ENCODE assay signal across 12 cellular contexts in the genomic region with DNA sequence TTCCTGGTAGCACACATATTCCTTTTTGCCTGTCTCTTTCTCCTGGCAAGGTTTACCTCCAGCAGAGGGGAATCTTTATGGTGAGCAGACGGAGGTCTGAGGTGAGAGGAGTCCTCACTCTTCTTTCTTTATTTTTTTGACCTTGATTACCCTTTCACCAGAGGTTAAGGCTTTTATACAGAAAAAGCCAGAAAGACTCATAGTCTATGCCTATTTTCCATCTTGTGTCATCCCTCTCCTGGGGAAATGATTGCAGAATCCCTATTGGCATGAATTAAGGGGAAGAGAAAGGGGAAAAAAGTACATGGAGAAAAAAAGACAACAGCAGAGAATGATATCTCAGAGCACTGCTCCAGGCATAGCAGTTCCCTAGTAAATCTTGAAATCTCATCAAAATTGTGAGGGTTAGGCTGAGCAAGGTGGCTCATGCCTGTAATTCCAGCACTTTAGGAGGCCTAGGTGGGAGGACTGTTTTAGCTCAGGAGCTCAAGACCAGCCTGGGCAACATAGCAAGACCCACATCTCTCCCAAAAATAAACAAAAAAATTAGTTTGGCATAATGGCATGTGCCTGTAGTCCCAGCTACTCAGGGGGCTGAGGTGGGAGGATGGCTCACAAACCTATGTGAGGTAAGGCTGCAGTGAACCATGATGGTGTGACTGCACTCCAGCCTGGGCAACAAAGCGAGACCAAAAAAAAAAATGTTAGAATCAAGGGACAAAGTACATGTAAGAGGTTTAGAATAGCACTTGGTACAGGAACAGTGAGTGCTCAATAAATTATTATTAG. TPM values are rescaled to one million over a fixed set of nuclear protein-coding genes. Genes with fewer than 3 reads are reported as not detected.
A peak's percentile ranks its signal among the peaks of the same experiment; 100 is the strongest.
DNase-seq lines count a peak whose midpoint lies in the region; ATAC-seq and TF ChIP-seq lines count a peak whose summit lies in the region.
"Had no signal": no experiment of that assay in that cellular context is flagged by ENCODE, and none has a peak within 500 bp of the region (broad histone marks: within the 10 kb centered on the region; RNA-seq: fewer than 3 reads in every experiment).

No MANE protein-coding gene starts in this region.

- no peak overlapping the region for H3K18ac ChIP-seq in neuronal stem cell (ENCODE audit: low read length)

- no peaks in the 10 kb centered on the region for H3K27me3 ChIP-seq in BLaER1 treated with 17β-estradiol and CSF1 and Interleukin-3, amounts not matched to agents 10 nM and 100 nM
- H3K27me3 ChIP-seq in neuronal stem cell (ENCODE audit: control insufficient read depth in 3 of 3, insufficient read depth in 3 of 3, low read depth in 1 of 3, low read length in 3 of 3): no peaks in the 10 kb centered on the region

- H3K36me3 ChIP-seq in BLaER1 treated with 17β-estradiol and CSF1 and Interleukin-3, amounts not matched to agents 10 nM and 100 nM: no peaks in the 10 kb centered on the region
- no peaks in the 10 kb centered on the region for H3K36me3 ChIP-seq in neuronal stem cell (replicated peaks in 1 of 2; ENCODE audit: control insufficient read depth in 2 of 2, insufficient read depth in 2 of 2, low read length in 2 of 2)

- H3K4me3 Mint-ChIP-seq in endothelial cell (ENCODE audit: unreplicated experiment): no peak overlapping the region
- H3K4me3 Mint-ChIP-seq: activated CD4-positive, alpha-beta T cell treated with anti-CD3 and anti-CD28 coated beads, Interleukin-2, amount 10 ng/mL, durations not matched to agents 24 days and 14 days had no signal

- H3K9me3 ChIP-seq in BLaER1 treated with 17β-estradiol and CSF1 and Interleukin-3, amounts not matched to agents 10 nM and 100 nM (replicated peaks in 1 of 11): no peaks in the 10 kb centered on the region; a peak in 1 of 22 replicates
- no peaks in the 10 kb centered on the region for H3K9me3 ChIP-seq in neuronal stem cell (replicated peaks in 1 of 2; ENCODE audit: control insufficient read depth in 2 of 2, insufficient read depth in 1 of 2, low read depth in 1 of 2, low read length in 2 of 2)

- H3K27ac ChIP-seq in BLaER1 treated with 17β-estradiol and CSF1 and Interleukin-3, amounts not matched to agents 10 nM and 100 nM: peak overlapping the region in 1 of 11 experiments; percentile 7; a peak in 1 of 22 replicates
- H3K27ac ChIP-seq in neuronal stem cell (replicated peaks; ENCODE audit: low read length): no peak overlapping the region

- TF ChIP-seq CTCF in endothelial cell (IDR thresholded peaks at IDR 0.05; ENCODE audit: unreplicated experiment) (no peak), GM20000 (IDR thresholded peaks at IDR 0.05; ENCODE audit: extremely low read depth, missing control alignments) (no peak)

- H3K27me3 Mint-ChIP-seq in endothelial cell (ENCODE audit: unreplicated experiment): peaks cover 2% of the 10 kb centered on the region

- H2BK15ac ChIP-seq in neuronal stem cell (ENCODE audit: low read length): no peak overlapping the region

- peak overlapping the region in 1 of 11 experiments; percentile 7; a peak in 1 of 22 replicates for H3K9ac ChIP-seq in BLaER1 treated with 17β-estradiol and CSF1 and Interleukin-3, amounts not matched to agents 10 nM and 100 nM
- no peak overlapping the region for H3K9ac ChIP-seq in neuronal stem cell (ENCODE audit: low read depth, low read length, poor library complexity)

- H2BK12ac ChIP-seq in neuronal stem cell (ENCODE audit: low read length): no peak overlapping the region

- peaks cover 2% of the 10 kb centered on the region for H3K79me1 ChIP-seq in neuronal stem cell (ENCODE audit: low read depth, low read length)

- H4K8ac ChIP-seq in neuronal stem cell (ENCODE audit: low read depth, low read length): no peak overlapping the region

- H2BK120ac ChIP-seq in neuronal stem cell (ENCODE audit: low read depth, low read length): no peak overlapping the region

- H3K4ac ChIP-seq in neuronal stem cell (ENCODE audit: low read length): no peak overlapping the region

- no peak overlapping the region for H3K4me3 ChIP-seq in BLaER1 treated with 17β-estradiol and CSF1 and Interleukin-3, amounts not matched to agents 10 nM and 100 nM
- no peak overlapping the region for H3K4me3 ChIP-seq in neuronal stem cell (ENCODE audit: low read length in 2 of 2)

- H3K4me2 ChIP-seq in BLaER1 treated with 17β-estradiol and CSF1 and Interleukin-3, amounts not matched to agents 10 nM and 100 nM: peak overlapping the region; percentile 40 to 76 (median 60)
- H3K4me2 ChIP-seq in neuronal stem cell (ENCODE audit: insufficient read depth, low read length, poor library complexity, severe bottlenecking): no peak overlapping the region

- no peaks in the 10 kb centered on the region for H3K9me3 Mint-ChIP-seq in endothelial cell (ENCODE audit: unreplicated experiment)

- H2AK5ac ChIP-seq in neuronal stem cell (ENCODE audit: low read depth, low read length): no peak overlapping the region

- H3K4me1 ChIP-seq in BLaER1 treated with 17β-estradiol and CSF1 and Interleukin-3, amounts not matched to agents 10 nM and 100 nM: peaks cover 27 to 38% (median 35%) of the 10 kb centered on the region in 10 experiments
- peaks cover 0 to 2% of the 10 kb centered on the region in 2 donors for H3K4me1 ChIP-seq in neuronal stem cell (ENCODE audit: control insufficient read depth in 2 of 2, insufficient read depth in 1 of 2, low read depth in 1 of 2, low read length in 2 of 2)

- H3K27ac Mint-ChIP-seq in endothelial cell (ENCODE audit: unreplicated experiment): peak overlapping the region; percentile 94

- peaks cover 0 to 31% (median 19%) of the 10 kb centered on the region in 11 experiments; a peak in 11 of 22 replicates for H4K20me1 ChIP-seq in BLaER1 treated with 17β-estradiol and CSF1 and Interleukin-3, amounts not matched to agents 10 nM and 100 nM

- H4K91ac ChIP-seq in neuronal stem cell (ENCODE audit: low read depth, low read length, poor library complexity): no peak overlapping the region

- no peak for DNase-seq in endothelial cell (ENCODE audit: low spot score)
- no peak for DNase-seq in neuronal stem cell (ENCODE audit: low spot score)
- DNase-seq in GM20000 (ENCODE audit: low spot score): no peak
- no peak for DNase-seq in NOMO-1 treated with DMSO at 0.1 percent for 48 hours (lab: John Stamatoyannopoulos, UW; ENCODE audit: unreplicated experiment)
- DNase-seq: activated CD4-positive, alpha-beta T cell treated with anti-CD3 and anti-CD28 coated beads, Interleukin-2, amount 10 ng/mL, durations not matched to agents 24 days and 14 days; activated gamma-delta T cell; NCI-H1105; stimulated activated CD4-positive, alpha-beta T cell treated with anti-CD3 and anti-CD28 coated beads, Interleukin-1b, Interleukin-23, amount 100 ng/mL, for 48 hours had no signal

- H3K23ac ChIP-seq in neuronal stem cell (ENCODE audit: low read depth, low read length, poor library complexity): no peak overlapping the region

- H3K36me3 Mint-ChIP-seq in endothelial cell (ENCODE audit: low read depth, unreplicated experiment): no peaks in the 10 kb centered on the region

- WGBS in neuronal stem cell (ENCODE audit: extremely low coverage in 2 of 2, insufficient read length in 2 of 2, insufficient replicate concordance in 1 of 2), 2 donors: no CpG with 5 or more reads among the region's 2 CpGs

- H2BK5ac ChIP-seq in neuronal stem cell (ENCODE audit: low read length): no peak overlapping the region

- H3K4me1 Mint-ChIP-seq in endothelial cell (ENCODE audit: unreplicated experiment): peaks cover 25% of the 10 kb centered on the region

- peak overlapping the region; percentile 15 for H2AFZ ChIP-seq in neuronal stem cell (ENCODE audit: low read length)

- H3K14ac ChIP-seq in neuronal stem cell (ENCODE audit: low read length): no peak overlapping the region

- peak; percentile 9 for ATAC-seq in GM19452 (IDR thresholded peaks at IDR 0.05; ENCODE audit: unreplicated experiment)
- no peak for ATAC-seq in HG02885 (IDR thresholded peaks at IDR 0.05; ENCODE audit: poor library complexity, unreplicated experiment)
- ATAC-seq in GM21367 (IDR thresholded peaks at IDR 0.05; ENCODE audit: unreplicated experiment): no peak

RNA-seq across cellular contexts. Expression of a gene that starts 1.2 kb away (rescaled TPM):
- 71.8 TPM for total RNA-seq in endothelial cell (ENCODE audit: unreplicated experiment)
- polyA plus RNA-seq in neuronal stem cell (2013, experiment 1 of 2): 45.8 TPM
- polyA plus RNA-seq in neuronal stem cell (2013, experiment 2 of 2): 46.5 TPM
